Comparison of ENCODE assay signal across 12 cellular contexts in the genomic region with DNA sequence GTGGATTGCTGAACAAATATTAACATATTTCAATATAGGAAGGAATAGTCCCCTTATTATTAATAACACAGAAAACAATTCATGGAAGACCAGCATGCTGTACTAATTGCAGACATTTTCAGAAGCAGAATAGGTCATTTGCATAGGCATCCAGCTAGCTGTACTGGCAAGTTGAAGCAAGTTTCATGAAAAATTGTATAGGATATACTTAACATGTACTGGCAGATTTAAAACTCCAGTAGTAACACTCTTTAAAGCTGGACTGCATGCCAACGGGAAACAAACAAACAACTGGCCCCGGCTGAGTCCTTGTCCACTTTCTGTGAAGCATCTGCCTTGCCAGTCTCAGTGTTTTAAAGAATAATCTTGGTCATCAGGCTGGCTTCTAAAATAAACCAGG.
"Had no signal": no experiment of that assay in that cellular context is flagged by ENCODE, and none has a peak within 500 bp of the region (broad histone marks: within the 10 kb centered on the region; RNA-seq: fewer than 3 reads in every experiment).

No MANE protein-coding gene starts in this region.

- H3K36me3 ChIP-seq: WERI-Rb-1 had no signal

- H3K27ac Mint-ChIP-seq: activated CD4-positive, alpha-beta memory T cell treated with anti-CD3 and anti-CD28 coated beads, Interleukin-2, amount 10 ng/mL, durations not matched to agents 7 days and 5 days; T-helper 17 cell had no signal

- H3K27me3 Mint-ChIP-seq: activated CD4-positive, alpha-beta memory T cell treated with anti-CD3 and anti-CD28 coated beads, Interleukin-2, amount 10 ng/mL, durations not matched to agents 7 days and 5 days; naive thymus-derived CD4-positive, alpha-beta T cell; T-helper 17 cell; type B pancreatic cell had no signal

- H3K9ac ChIP-seq: parathyroid adenoma had no signal

- H3K9me3 Mint-ChIP-seq: activated CD4-positive, alpha-beta memory T cell treated with anti-CD3 and anti-CD28 coated beads, Interleukin-2, amount 10 ng/mL, durations not matched to agents 7 days and 5 days; naive thymus-derived CD4-positive, alpha-beta T cell had no signal

- ATAC-seq: left colon; naive thymus-derived CD4-positive, alpha-beta T cell; T-helper 17 cell had no signal

- DNase-seq: activated CD4-positive, alpha-beta memory T cell treated with anti-CD3 and anti-CD28 coated beads, Interleukin-2, amount 10 ng/mL, durations not matched to agents 7 days and 5 days; activated naive CD4-positive, alpha-beta T cell treated with Interleukin-2 at 50 U/mL for 16 hours; erythroblast; left colon; naive thymus-derived CD4-positive, alpha-beta T cell; stimulated activated CD4-positive, alpha-beta T cell treated with anti-CD3 and anti-CD28 coated beads, Interleukin-2, amount 100 ng/mL, for 48 hours; stimulated activated naive CD8-positive, alpha-beta T cell treated with anti-CD3 and anti-CD28 coated beads, Interleukin-15, Interleukin-2, amounts not matched to agents 100 U/mL and 50 U/mL, for 24 hours; T-helper 17 cell; WERI-Rb-1 had no signal

- H3K4me3 Mint-ChIP-seq: activated CD4-positive, alpha-beta memory T cell treated with anti-CD3 and anti-CD28 coated beads, Interleukin-2, amount 10 ng/mL, durations not matched to agents 7 days and 5 days; T-helper 17 cell; type B pancreatic cell had no signal

- H3K27ac ChIP-seq: parathyroid adenoma, WERI-Rb-1 had no signal

- H3K4me3 ChIP-seq: lung had no signal

- H3K4me1 ChIP-seq: parathyroid adenoma had no signal

- H3K36me3 Mint-ChIP-seq: type B pancreatic cell had no signal
